In the genomic region with DNA sequence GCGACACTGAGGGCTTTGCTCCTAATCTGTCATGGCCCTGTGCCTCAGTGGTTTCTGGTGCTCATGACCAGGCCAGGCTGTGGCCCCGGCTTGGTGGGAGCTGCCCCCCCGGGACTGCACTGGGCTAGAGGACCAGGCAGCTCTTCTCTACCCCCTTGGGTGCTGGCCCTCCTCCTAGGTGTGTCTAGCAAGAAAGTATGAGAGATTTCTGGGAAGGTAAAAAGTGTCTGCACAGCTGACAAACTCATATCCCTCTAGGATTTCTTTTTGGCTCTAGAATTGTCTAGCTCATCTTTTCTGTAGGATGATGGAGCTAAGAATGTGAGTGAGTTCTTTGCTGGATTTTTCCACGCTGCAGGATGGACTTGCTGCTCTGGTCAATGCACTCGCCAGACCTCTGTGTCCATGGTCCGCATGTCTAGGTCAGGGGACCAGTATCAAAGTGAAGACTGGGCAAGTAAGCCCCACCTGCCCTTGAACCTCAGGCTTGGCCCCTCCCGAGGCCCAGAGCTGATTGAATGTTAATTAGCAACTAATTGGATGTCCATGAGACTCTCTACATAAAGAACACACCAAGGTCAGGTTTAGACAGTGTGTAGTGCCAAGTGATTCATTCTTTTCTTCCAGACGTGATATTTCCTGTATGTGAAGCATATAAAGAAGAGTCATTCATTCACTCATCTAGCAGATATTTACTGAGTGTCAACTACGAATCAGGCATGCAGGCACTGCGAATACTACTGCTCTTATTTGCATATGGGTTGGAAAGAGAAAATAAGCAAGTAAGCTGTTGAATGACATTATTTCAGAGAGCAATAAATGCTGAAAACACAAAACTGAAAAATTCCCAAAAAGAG, we compare ENCODE assay signal across 2 cellular contexts.
TF ChIP-seq lines count a peak whose summit lies in the region.

No MANE protein-coding gene starts in this region.

TF ChIP-seq in HCT116, 20 proteins besides CTCF, POLR2A, EP300 and RAD21:
- TF ChIP-seq YY1 (IDR thresholded peaks at IDR 0.05; ENCODE audit: extremely low read depth, insufficient replicate concordance, low read depth, low read length), result no peak
- TF ChIP-seq ZNF274 (IDR thresholded peaks at IDR 0.05; ENCODE audit: low read depth, low read length), result no peak
- no peak for TF ChIP-seq CBX3 (IDR thresholded peaks at IDR 0.05; ENCODE audit: low read depth)
- TF ChIP-seq SIN3A (IDR thresholded peaks at IDR 0.05; ENCODE audit: low read depth), result no peak
- TF ChIP-seq, protein P1, sequence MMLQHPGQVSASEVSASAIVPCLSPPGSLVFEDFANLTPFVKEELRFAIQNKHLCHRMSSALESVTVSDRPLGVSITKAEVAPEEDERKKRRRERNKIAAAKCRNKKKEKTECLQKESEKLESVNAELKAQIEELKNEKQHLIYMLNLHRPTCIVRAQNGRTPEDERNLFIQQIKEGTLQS (IDR thresholded peaks at IDR 0.05), result no peak
- peak; percentile 32; the same call in 1 of the 2 replicates for TF ChIP-seq SP1 (IDR thresholded peaks at IDR 0.05; ENCODE audit: low read depth)
- TF ChIP-seq, protein P2, sequence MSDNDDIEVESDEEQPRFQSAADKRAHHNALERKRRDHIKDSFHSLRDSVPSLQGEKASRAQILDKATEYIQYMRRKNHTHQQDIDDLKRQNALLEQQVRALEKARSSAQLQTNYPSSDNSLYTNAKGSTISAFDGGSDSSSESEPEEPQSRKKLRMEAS (IDR thresholded peaks at IDR 0.05), result no peak
- TF ChIP-seq, protein P3, sequence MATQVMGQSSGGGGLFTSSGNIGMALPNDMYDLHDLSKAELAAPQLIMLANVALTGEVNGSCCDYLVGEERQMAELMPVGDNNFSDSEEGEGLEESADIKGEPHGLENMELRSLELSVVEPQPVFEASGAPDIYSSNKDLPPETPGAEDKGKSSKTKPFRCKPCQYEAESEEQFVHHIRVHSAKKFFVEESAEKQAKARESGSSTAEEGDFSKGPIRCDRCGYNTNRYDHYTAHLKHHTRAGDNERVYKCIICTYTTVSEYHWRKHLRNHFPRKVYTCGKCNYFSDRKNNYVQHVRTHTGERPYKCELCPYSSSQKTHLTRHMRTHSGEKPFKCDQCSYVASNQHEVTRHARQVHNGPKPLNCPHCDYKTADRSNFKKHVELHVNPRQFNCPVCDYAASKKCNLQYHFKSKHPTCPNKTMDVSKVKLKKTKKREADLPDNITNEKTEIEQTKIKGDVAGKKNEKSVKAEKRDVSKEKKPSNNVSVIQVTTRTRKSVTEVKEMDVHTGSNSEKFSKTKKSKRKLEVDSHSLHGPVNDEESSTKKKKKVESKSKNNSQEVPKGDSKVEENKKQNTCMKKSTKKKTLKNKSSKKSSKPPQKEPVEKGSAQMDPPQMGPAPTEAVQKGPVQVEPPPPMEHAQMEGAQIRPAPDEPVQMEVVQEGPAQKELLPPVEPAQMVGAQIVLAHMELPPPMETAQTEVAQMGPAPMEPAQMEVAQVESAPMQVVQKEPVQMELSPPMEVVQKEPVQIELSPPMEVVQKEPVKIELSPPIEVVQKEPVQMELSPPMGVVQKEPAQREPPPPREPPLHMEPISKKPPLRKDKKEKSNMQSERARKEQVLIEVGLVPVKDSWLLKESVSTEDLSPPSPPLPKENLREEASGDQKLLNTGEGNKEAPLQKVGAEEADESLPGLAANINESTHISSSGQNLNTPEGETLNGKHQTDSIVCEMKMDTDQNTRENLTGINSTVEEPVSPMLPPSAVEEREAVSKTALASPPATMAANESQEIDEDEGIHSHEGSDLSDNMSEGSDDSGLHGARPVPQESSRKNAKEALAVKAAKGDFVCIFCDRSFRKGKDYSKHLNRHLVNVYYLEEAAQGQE (IDR thresholded peaks at IDR 0.05; ENCODE audit: low read depth), result no peak
- TF ChIP-seq TCF7L2 (IDR thresholded peaks at IDR 0.05; ENCODE audit: borderline replicate concordance, extremely low read depth, insufficient read depth, insufficient read length), result no peak
- TF ChIP-seq JUND (IDR thresholded peaks at IDR 0.05), result peak; percentile 23; the same call in 1 of the 2 replicates
- TF ChIP-seq FOSL1 (IDR thresholded peaks at IDR 0.05; ENCODE audit: low read depth), result peak; percentile 24; the same call in 1 of the 2 replicates
- no peak for TF ChIP-seq EZH2phosphoT487 (IDR thresholded peaks at IDR 0.05; ENCODE audit: borderline replicate concordance)

TF ChIP-seq in HepG2, 621 proteins besides CTCF, POLR2A, EP300 and RAD21 (continues in another document):
- TF ChIP-seq KAT8 (CRISPR knock-in tag; IDR thresholded peaks at IDR 0.05), result 0 out of 2 replicates have a peak, but pooled peaks have one; percentile 9
- 0 out of 2 replicates have a peak, but pooled peaks have one; percentile 26 for TF ChIP-seq TARDBP (CRISPR knock-in tag; IDR thresholded peaks at IDR 0.05)
- TF ChIP-seq, protein P4, sequence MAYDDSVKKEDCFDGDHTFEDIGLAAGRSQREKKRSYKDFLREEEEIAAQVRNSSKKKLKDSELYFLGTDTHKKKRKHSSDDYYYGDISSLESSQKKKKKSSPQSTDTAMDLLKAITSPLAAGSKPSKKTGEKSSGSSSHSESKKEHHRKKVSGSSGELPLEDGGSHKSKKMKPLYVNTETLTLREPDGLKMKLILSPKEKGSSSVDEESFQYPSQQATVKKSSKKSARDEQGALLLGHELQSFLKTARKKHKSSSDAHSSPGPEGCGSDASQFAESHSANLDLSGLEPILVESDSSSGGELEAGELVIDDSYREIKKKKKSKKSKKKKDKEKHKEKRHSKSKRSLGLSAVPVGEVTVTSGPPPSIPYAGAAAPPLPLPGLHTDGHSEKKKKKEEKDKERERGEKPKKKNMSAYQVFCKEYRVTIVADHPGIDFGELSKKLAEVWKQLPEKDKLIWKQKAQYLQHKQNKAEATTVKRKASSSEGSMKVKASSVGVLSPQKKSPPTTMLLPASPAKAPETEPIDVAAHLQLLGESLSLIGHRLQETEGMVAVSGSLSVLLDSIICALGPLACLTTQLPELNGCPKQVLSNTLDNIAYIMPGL (CRISPR knock-in tag; IDR thresholded peaks at IDR 0.05; ENCODE audit: borderline replicate concordance in 1 of 2, low read depth in 1 of 2), result peak in 1 of 2 experiments; percentile 16; a peak in 1 of 4 replicates
- TF ChIP-seq ZNF138 (CRISPR knock-in tag; IDR thresholded peaks at IDR 0.05; ENCODE audit: low read depth), result 0 out of 2 replicates have a peak, but pooled peaks have one; percentile 35
- TF ChIP-seq, protein P5, sequence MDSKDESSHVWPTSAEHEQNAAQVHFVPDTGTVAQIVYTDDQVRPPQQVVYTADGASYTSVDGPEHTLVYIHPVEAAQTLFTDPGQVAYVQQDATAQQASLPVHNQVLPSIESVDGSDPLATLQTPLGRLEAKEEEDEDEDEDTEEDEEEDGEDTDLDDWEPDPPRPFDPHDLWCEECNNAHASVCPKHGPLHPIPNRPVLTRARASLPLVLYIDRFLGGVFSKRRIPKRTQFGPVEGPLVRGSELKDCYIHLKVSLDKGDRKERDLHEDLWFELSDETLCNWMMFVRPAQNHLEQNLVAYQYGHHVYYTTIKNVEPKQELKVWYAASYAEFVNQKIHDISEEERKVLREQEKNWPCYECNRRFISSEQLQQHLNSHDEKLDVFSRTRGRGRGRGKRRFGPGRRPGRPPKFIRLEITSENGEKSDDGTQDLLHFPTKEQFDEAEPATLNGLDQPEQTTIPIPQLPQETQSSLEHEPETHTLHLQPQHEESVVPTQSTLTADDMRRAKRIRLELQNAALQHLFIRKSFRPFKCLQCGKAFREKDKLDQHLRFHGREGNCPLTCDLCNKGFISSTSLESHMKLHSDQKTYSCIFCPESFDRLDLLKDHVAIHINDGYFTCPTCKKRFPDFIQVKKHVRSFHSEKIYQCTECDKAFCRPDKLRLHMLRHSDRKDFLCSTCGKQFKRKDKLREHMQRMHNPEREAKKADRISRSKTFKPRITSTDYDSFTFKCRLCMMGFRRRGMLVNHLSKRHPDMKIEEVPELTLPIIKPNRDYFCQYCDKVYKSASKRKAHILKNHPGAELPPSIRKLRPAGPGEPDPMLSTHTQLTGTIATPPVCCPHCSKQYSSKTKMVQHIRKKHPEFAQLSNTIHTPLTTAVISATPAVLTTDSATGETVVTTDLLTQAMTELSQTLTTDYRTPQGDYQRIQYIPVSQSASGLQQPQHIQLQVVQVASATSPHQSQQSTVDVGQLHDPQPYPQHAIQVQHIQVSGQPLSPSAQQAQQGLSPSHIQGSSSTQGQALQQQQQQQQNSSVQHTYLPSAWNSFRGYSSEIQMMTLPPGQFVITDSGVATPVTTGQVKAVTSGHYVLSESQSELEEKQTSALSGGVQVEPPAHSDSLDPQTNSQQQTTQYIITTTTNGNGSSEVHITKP (CRISPR knock-in tag; IDR thresholded peaks at IDR 0.05; ENCODE audit: low read depth), result no peak
- no peak for TF ChIP-seq ZNF563 (CRISPR knock-in tag; IDR thresholded peaks at IDR 0.05)
- TF ChIP-seq, protein P6, sequence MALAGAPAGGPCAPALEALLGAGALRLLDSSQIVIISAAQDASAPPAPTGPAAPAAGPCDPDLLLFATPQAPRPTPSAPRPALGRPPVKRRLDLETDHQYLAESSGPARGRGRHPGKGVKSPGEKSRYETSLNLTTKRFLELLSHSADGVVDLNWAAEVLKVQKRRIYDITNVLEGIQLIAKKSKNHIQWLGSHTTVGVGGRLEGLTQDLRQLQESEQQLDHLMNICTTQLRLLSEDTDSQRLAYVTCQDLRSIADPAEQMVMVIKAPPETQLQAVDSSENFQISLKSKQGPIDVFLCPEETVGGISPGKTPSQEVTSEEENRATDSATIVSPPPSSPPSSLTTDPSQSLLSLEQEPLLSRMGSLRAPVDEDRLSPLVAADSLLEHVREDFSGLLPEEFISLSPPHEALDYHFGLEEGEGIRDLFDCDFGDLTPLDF (CRISPR knock-in tag; IDR thresholded peaks at IDR 0.05), result 0 out of 2 replicates have a peak, but pooled peaks have one; percentile 38
- no peak for TF ChIP-seq TCF12 (IDR thresholded peaks at IDR 0.05)
- TF ChIP-seq TCF12 (CRISPR knock-in tag; IDR thresholded peaks at IDR 0.05), result peak; percentile 12; the same call in 1 of the 2 replicates
- peak; percentile 76; the same call in 1 of the 2 replicates for TF ChIP-seq NRL (CRISPR knock-in tag; IDR thresholded peaks at IDR 0.05; ENCODE audit: borderline replicate concordance)
- peak; percentile 54; the same call in 1 of the 2 replicates for TF ChIP-seq ERF (CRISPR knock-in tag; IDR thresholded peaks at IDR 0.05)
- TF ChIP-seq ZNF317 (CRISPR knock-in tag; IDR thresholded peaks at IDR 0.05), result 0 out of 2 replicates have a peak, but pooled peaks have one; percentile 63
- TF ChIP-seq ZNF205 (CRISPR knock-in tag; IDR thresholded peaks at IDR 0.05), result peak; percentile 99
- no peak for TF ChIP-seq ZNF367 (CRISPR knock-in tag; IDR thresholded peaks at IDR 0.05; ENCODE audit: borderline replicate concordance)
- TF ChIP-seq, protein P7, sequence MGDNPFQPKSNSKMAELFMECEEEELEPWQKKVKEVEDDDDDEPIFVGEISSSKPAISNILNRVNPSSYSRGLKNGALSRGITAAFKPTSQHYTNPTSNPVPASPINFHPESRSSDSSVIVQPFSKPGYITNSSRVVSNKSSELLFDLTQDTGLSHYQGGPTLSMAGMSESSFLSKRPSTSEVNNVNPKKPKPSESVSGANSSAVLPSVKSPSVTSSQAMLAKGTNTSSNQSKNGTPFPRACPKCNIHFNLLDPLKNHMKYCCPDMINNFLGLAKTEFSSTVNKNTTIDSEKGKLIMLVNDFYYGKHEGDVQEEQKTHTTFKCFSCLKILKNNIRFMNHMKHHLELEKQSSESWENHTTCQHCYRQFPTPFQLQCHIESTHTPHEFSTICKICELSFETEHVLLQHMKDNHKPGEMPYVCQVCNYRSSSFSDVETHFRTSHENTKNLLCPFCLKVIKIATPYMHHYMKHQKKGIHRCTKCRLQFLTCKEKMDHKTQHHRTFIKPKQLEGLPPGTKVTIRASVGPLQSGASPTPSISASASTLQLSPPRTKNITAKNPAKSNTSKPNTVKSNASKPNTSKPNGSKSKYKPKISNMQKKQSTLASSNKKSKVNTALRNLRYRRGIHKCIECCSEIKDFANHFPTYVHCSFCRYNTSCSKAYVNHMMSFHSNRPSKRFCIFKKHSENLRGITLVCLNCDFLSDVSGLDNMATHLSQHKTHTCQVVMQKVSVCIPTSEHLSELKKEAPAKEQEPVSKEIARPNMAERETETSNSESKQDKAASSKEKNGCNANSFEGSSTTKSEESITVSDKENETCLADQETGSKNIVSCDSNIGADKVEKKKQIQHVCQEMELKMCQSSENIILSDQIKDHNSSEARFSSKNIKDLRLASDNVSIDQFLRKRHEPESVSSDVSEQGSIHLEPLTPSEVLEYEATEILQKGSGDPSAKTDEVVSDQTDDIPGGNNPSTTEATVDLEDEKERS (CRISPR knock-in tag; IDR thresholded peaks at IDR 0.05), result 0 out of 2 replicates have a peak, but pooled peaks have one; percentile 24
- TF ChIP-seq, protein P8, sequence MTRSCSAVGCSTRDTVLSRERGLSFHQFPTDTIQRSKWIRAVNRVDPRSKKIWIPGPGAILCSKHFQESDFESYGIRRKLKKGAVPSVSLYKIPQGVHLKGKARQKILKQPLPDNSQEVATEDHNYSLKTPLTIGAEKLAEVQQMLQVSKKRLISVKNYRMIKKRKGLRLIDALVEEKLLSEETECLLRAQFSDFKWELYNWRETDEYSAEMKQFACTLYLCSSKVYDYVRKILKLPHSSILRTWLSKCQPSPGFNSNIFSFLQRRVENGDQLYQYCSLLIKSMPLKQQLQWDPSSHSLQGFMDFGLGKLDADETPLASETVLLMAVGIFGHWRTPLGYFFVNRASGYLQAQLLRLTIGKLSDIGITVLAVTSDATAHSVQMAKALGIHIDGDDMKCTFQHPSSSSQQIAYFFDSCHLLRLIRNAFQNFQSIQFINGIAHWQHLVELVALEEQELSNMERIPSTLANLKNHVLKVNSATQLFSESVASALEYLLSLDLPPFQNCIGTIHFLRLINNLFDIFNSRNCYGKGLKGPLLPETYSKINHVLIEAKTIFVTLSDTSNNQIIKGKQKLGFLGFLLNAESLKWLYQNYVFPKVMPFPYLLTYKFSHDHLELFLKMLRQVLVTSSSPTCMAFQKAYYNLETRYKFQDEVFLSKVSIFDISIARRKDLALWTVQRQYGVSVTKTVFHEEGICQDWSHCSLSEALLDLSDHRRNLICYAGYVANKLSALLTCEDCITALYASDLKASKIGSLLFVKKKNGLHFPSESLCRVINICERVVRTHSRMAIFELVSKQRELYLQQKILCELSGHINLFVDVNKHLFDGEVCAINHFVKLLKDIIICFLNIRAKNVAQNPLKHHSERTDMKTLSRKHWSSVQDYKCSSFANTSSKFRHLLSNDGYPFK (CRISPR knock-in tag; IDR thresholded peaks at IDR 0.05; ENCODE audit: borderline replicate concordance), result peak; percentile 27; the same call in 1 of the 2 replicates
- TF ChIP-seq, protein P9, sequence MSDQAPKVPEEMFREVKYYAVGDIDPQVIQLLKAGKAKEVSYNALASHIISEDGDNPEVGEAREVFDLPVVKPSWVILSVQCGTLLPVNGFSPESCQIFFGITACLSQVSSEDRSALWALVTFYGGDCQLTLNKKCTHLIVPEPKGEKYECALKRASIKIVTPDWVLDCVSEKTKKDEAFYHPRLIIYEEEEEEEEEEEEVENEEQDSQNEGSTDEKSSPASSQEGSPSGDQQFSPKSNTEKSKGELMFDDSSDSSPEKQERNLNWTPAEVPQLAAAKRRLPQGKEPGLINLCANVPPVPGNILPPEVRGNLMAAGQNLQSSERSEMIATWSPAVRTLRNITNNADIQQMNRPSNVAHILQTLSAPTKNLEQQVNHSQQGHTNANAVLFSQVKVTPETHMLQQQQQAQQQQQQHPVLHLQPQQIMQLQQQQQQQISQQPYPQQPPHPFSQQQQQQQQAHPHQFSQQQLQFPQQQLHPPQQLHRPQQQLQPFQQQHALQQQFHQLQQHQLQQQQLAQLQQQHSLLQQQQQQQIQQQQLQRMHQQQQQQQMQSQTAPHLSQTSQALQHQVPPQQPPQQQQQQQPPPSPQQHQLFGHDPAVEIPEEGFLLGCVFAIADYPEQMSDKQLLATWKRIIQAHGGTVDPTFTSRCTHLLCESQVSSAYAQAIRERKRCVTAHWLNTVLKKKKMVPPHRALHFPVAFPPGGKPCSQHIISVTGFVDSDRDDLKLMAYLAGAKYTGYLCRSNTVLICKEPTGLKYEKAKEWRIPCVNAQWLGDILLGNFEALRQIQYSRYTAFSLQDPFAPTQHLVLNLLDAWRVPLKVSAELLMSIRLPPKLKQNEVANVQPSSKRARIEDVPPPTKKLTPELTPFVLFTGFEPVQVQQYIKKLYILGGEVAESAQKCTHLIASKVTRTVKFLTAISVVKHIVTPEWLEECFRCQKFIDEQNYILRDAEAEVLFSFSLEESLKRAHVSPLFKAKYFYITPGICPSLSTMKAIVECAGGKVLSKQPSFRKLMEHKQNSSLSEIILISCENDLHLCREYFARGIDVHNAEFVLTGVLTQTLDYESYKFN (CRISPR knock-in tag; conservative IDR thresholded peaks at IDR 0.05), result no peak
- TF ChIP-seq SOX6 (IDR thresholded peaks at IDR 0.05), result no peak
- peak; percentile 54; the same call in 1 of the 2 replicates for TF ChIP-seq SOX6 (CRISPR knock-in tag; IDR thresholded peaks at IDR 0.05)
